9 cellular contexts compared by ENCODE assay signal in the genomic region with DNA sequence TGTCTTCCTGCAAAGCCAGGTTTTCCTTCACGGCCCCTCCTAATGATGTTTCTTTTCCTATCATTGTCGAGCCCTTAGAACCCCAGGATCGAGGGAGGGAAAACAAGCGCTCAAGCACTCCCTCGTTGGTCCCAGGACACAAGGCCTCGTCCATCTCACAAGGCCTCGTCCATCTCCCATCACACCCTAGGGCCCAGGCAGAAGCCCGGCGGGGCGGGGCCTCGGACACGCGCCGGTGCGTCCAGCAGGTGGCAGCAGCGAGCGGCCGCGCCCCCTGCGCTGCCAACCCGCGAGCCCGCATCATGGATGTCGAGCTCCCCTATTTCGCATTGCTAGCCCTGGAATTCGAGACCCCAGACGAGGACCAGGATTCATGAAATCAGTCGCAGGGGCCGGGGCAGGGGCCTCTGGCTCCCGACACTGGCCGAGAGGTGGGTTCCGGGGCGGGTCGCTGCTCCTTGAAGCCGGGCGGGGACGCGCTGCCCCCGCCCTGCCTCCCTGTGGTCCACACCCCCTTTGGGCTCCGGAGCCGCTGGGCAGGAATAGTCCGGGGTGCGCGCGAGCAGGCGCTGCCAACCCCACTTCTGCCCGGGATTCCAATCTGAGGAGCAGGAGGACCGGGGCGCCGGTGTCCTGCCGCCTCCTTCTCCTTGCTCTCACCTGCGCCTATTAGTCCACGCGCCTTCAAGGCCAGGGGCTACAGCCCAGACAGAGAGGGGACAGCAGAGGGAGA. TPM values are rescaled to one million over a fixed set of nuclear protein-coding genes. Genes with fewer than 3 reads are reported as not detected.
DNase-seq lines count a peak whose midpoint lies in the region; ATAC-seq and TF ChIP-seq lines count a peak whose summit lies in the region.
"Had no signal": no experiment of that assay in that cellular context is flagged by ENCODE, and none has a peak within 500 bp of the region (broad histone marks: within the 10 kb centered on the region; RNA-seq: fewer than 3 reads in every experiment).

ABLIM3 (plus strand) TSS at position 270 of the 733 bp plus-strand sequence. CDS start 603 bp downstream, outside the sequence.

- DNase-seq in Ammon's horn (ENCODE audit: low spot score) (peak; percentile 72), PC-3 (peak; percentile 96), fibroblast of mammary gland (ENCODE audit: low read depth) (peak; percentile 65)
- peak; percentile 63 for DNase-seq in activated T-helper 2 cell treated with anti-CD3 and anti-CD28 coated beads, Interferon-gamma antibody, Interleukin-2, Interleukin-4, amounts not matched to agents 10 μg/mL and 5 μg/mL and 100 μg/mL, durations not matched to agents 14 hours and 24 hours and 36 hours (ENCODE audit: low spot score)
- DNase-seq in naive thymus-derived CD8-positive, alpha-beta T cell, result peak; percentile 55 to 82 (median 76)

- H3K4me1 ChIP-seq in PC-3 (ENCODE audit: insufficient read depth, low read length), result peaks cover 49% of the 10 kb centered on the region

- CTCF ChIA-PET in PC-3 (lab: Charles Lee), result interaction anchor here (0.6 to 3.7 kb wide), 12 partner anchors 9 to 122 kb away, joined by 3 to 36 read pairs (median 4); no protein-coding TSS in a partner anchor

- no peaks in the 10 kb centered on the region for H3K36me3 ChIP-seq in PC-3 (ENCODE audit: low read depth, low read length)

- BruUV-seq in PC-3 (replicated peaks; lab: Mats Ljungman, UMichigan), result no TSS peak

- H3K27me3 ChIP-seq in PC-3 (ENCODE audit: low read length), result no peaks in the 10 kb centered on the region

- peak; percentile 98 for ATAC-seq in GM19035 (IDR thresholded peaks at IDR 0.05; ENCODE audit: unreplicated experiment)
- ATAC-seq in HG03342 (IDR thresholded peaks at IDR 0.05; ENCODE audit: unreplicated experiment), result peak; percentile 93
- ATAC-seq in PC-3, result peak; percentile 70
- ATAC-seq in naive thymus-derived CD8-positive, alpha-beta T cell, result peak; percentile 96 to 99
- ATAC-seq in stimulated activated memory B cell treated with anti-CD40 and anti-IgM and Interleukin-4, amounts not matched to agents 10 μg/mL and 1 μg/mL and 100 μg/mL, for 72 hours, result peak; percentile 80

- H3K27ac ChIP-seq in PC-3 (ENCODE audit: low read length), result peak within 1 kb of the TSS; percentile 75

- H3K9me3 Mint-ChIP-seq in activated T-helper 2 cell treated with anti-CD3 and anti-CD28 coated beads, Interferon-gamma antibody, Interleukin-2, Interleukin-4, amounts not matched to agents 10 μg/mL and 5 μg/mL and 100 μg/mL, durations not matched to agents 14 hours and 24 hours and 36 hours, result no peaks in the 10 kb centered on the region
- peaks cover 0 to 4% (median 0%) of the 10 kb centered on the region in 9 donors for H3K9me3 Mint-ChIP-seq in naive thymus-derived CD8-positive, alpha-beta T cell
- H3K9me3 Mint-ChIP-seq in stimulated activated memory B cell treated with anti-CD40 and anti-IgM and Interleukin-4, amounts not matched to agents 10 μg/mL and 1 μg/mL and 100 μg/mL, for 72 hours, result peaks cover 5% of the 10 kb centered on the region

- H3K4me3 ChIP-seq in PC-3 (ENCODE audit: low read length) (peak within 1 kb of the TSS; percentile 79), fibroblast of mammary gland (ENCODE audit: control insufficient read depth, low read depth, low read length) (peak within 1 kb of the TSS; percentile 96)

- no peak within 1 kb of the TSS for H3K27ac Mint-ChIP-seq in activated T-helper 2 cell treated with anti-CD3 and anti-CD28 coated beads, Interferon-gamma antibody, Interleukin-2, Interleukin-4, amounts not matched to agents 10 μg/mL and 5 μg/mL and 100 μg/mL, durations not matched to agents 14 hours and 24 hours and 36 hours
- H3K27ac Mint-ChIP-seq in naive thymus-derived CD8-positive, alpha-beta T cell, result no peak within 1 kb of the TSS
- H3K27ac Mint-ChIP-seq in stimulated activated memory B cell treated with anti-CD40 and anti-IgM and Interleukin-4, amounts not matched to agents 10 μg/mL and 1 μg/mL and 100 μg/mL, for 72 hours, result no peak within 1 kb of the TSS

- POLR2A ChIA-PET in PC-3 (lab: Charles Lee; ENCODE audit: unreplicated experiment), result interaction anchor here (0.6 kb wide), 3 partner anchors 88 to 591 kb away, joined by 3 to 4 read pairs (median 4); partner anchors contain the start of gene PCYOX1L
- POLR2A ChIA-PET in naive thymus-derived CD8-positive, alpha-beta T cell (lab: Charles Lee), result interaction anchor here (1.4 kb wide), 1 partner anchor 98 kb away, joined by 6 read pairs; no protein-coding TSS in a partner anchor

- H3K9me3 ChIP-seq in PC-3 (ENCODE audit: low read length), result no peaks in the 10 kb centered on the region

- H3K4me2 ChIP-seq in PC-3 (ENCODE audit: low read length), result peak within 1 kb of the TSS; percentile 87

- peaks cover 48% of the 10 kb centered on the region for H3K79me2 ChIP-seq in PC-3 (ENCODE audit: low read length)

- no peaks in the 10 kb centered on the region for H3K9me2 ChIP-seq in PC-3 (replicated peaks; ENCODE audit: low read length)

- H3K27me3 Mint-ChIP-seq in activated T-helper 2 cell treated with anti-CD3 and anti-CD28 coated beads, Interferon-gamma antibody, Interleukin-2, Interleukin-4, amounts not matched to agents 10 μg/mL and 5 μg/mL and 100 μg/mL, durations not matched to agents 14 hours and 24 hours and 36 hours (ENCODE audit: low read depth), result peaks cover 40% of the 10 kb centered on the region
- peaks cover 8 to 32% (median 18%) of the 10 kb centered on the region in 5 donors for H3K27me3 Mint-ChIP-seq in naive thymus-derived CD8-positive, alpha-beta T cell
- peaks cover 34% of the 10 kb centered on the region for H3K27me3 Mint-ChIP-seq in stimulated activated memory B cell treated with anti-CD40 and anti-IgM and Interleukin-4, amounts not matched to agents 10 μg/mL and 1 μg/mL and 100 μg/mL, for 72 hours

- H3K4me3 Mint-ChIP-seq in activated T-helper 2 cell treated with anti-CD3 and anti-CD28 coated beads, Interferon-gamma antibody, Interleukin-2, Interleukin-4, amounts not matched to agents 10 μg/mL and 5 μg/mL and 100 μg/mL, durations not matched to agents 14 hours and 24 hours and 36 hours (ENCODE audit: low read depth), result no peak within 1 kb of the TSS
- H3K4me3 Mint-ChIP-seq in naive thymus-derived CD8-positive, alpha-beta T cell, result peak within 1 kb of the TSS; percentile 8 to 82 (median 53)
- peak within 1 kb of the TSS; percentile 56 for H3K4me3 Mint-ChIP-seq in stimulated activated memory B cell treated with anti-CD40 and anti-IgM and Interleukin-4, amounts not matched to agents 10 μg/mL and 1 μg/mL and 100 μg/mL, for 72 hours

- peak within 1 kb of the TSS; percentile 71 for H3K9ac ChIP-seq in PC-3 (ENCODE audit: low read length)

- no peaks in the 10 kb centered on the region for H3K36me3 Mint-ChIP-seq in activated T-helper 2 cell treated with anti-CD3 and anti-CD28 coated beads, Interferon-gamma antibody, Interleukin-2, Interleukin-4, amounts not matched to agents 10 μg/mL and 5 μg/mL and 100 μg/mL, durations not matched to agents 14 hours and 24 hours and 36 hours (ENCODE audit: low read depth)
- H3K36me3 Mint-ChIP-seq in naive thymus-derived CD8-positive, alpha-beta T cell, result no peaks in the 10 kb centered on the region
- peaks cover 6% of the 10 kb centered on the region for H3K36me3 Mint-ChIP-seq in stimulated activated memory B cell treated with anti-CD40 and anti-IgM and Interleukin-4, amounts not matched to agents 10 μg/mL and 1 μg/mL and 100 μg/mL, for 72 hours

- no peaks in the 10 kb centered on the region for H3K4me1 Mint-ChIP-seq in activated T-helper 2 cell treated with anti-CD3 and anti-CD28 coated beads, Interferon-gamma antibody, Interleukin-2, Interleukin-4, amounts not matched to agents 10 μg/mL and 5 μg/mL and 100 μg/mL, durations not matched to agents 14 hours and 24 hours and 36 hours (ENCODE audit: low read depth)
- H3K4me1 Mint-ChIP-seq in naive thymus-derived CD8-positive, alpha-beta T cell, result peaks cover 0 to 5% (median under 1%) of the 10 kb centered on the region in 4 donors
- peaks cover 15% of the 10 kb centered on the region for H3K4me1 Mint-ChIP-seq in stimulated activated memory B cell treated with anti-CD40 and anti-IgM and Interleukin-4, amounts not matched to agents 10 μg/mL and 1 μg/mL and 100 μg/mL, for 72 hours

- H3F3A ChIP-seq in PC-3 (ENCODE audit: low read length, unreplicated experiment), result peaks cover 5% of the 10 kb centered on the region

- TF ChIP-seq CTCF in PC-3 (conservative IDR thresholded peaks at IDR 0.05; ENCODE audit: low read depth, low read length), result peak; percentile 100
- TF ChIP-seq CTCF in fibroblast of mammary gland (conservative IDR thresholded peaks at IDR 0.05; ENCODE audit: control insufficient read depth, insufficient read depth, low read depth, low read length), result no peak

- intact Hi-C loops in PC-3 (cut with micrococcal nuclease), result loop anchor here (1.0 to 5.0 kb wide), 5 partner anchors 11 to 206 kb away; partner anchors contain the start of gene GRPEL2
- intact Hi-C loops in activated T-helper 2 cell treated with anti-CD3 and anti-CD28 coated beads, Interferon-gamma antibody, Interleukin-2, Interleukin-4, amounts not matched to agents 10 μg/mL and 5 μg/mL and 100 μg/mL, durations not matched to agents 14 hours and 24 hours and 36 hours (cut with micrococcal nuclease), result loop anchor here (1.0 kb wide), 1 partner anchor 128 kb away; no protein-coding TSS in a partner anchor

- H4K20me1 ChIP-seq in PC-3 (ENCODE audit: low read length), result no peaks in the 10 kb centered on the region

- H2AFZ ChIP-seq in PC-3 (ENCODE audit: low read length), result peak within 1 kb of the TSS; percentile 86

RNA-seq across cellular contexts. Expression of gene ABLIM3, which starts in this region (rescaled TPM):
- 43.6 and 48.0 TPM in 2 replicates for total RNA-seq in PC-3 (2014; rRNA removed)
- total RNA-seq in activated T-helper 2 cell treated with anti-CD3 and anti-CD28 coated beads, Interferon-gamma antibody, Interleukin-2, Interleukin-4, amounts not matched to agents 10 μg/mL and 5 μg/mL and 100 μg/mL, durations not matched to agents 14 hours and 24 hours and 36 hours, result not detected in 2 replicates
- not detected for total RNA-seq in naive thymus-derived CD8-positive, alpha-beta T cell
- not detected for polyA plus RNA-seq in naive thymus-derived CD8-positive, alpha-beta T cell
- total RNA-seq: T-helper 2 cell treated with Interferon-gamma antibody and Interleukin-4, amounts not matched to agents 100 ng/mL and 5 ng/mL, for 36 hours had no signal

Comparison
In these comparisons a context has a peak if more than half of its experiments do, and no peak if none do; other contexts are left out.
1. Peak in every context shown above with its lines: DNase-seq, ATAC-seq, H3K4me3 ChIP-seq and H3K27ac ChIP-seq.
2. RNA of gene ABLIM3 (total RNA-seq): 43.6 to 48.0 TPM in PC-3; not detected in activated T-helper 2 cell treated with anti-CD3 and anti-CD28 coated beads, Interferon-gamma antibody, Interleukin-2, Interleukin-4, amounts not matched to agents 10 μg/mL and 5 μg/mL and 100 μg/mL, durations not matched to agents 14 hours and 24 hours and 36 hours and not detected in naive thymus-derived CD8-positive, alpha-beta T cell; every median in the first group is over 10 times any median in the second.
3. Peak in DNase-seq in activated T-helper 2 cell treated with anti-CD3 and anti-CD28 coated beads, Interferon-gamma antibody, Interleukin-2, Interleukin-4, amounts not matched to agents 10 μg/mL and 5 μg/mL and 100 μg/mL, durations not matched to agents 14 hours and 24 hours and 36 hours; RNA of the gene not detected or under 1 TPM.
4. Peak in DNase-seq and ATAC-seq in naive thymus-derived CD8-positive, alpha-beta T cell; RNA of the gene not detected or under 1 TPM.